Comparison of ENCODE assay signal across 23 cellular contexts in the genomic region with DNA sequence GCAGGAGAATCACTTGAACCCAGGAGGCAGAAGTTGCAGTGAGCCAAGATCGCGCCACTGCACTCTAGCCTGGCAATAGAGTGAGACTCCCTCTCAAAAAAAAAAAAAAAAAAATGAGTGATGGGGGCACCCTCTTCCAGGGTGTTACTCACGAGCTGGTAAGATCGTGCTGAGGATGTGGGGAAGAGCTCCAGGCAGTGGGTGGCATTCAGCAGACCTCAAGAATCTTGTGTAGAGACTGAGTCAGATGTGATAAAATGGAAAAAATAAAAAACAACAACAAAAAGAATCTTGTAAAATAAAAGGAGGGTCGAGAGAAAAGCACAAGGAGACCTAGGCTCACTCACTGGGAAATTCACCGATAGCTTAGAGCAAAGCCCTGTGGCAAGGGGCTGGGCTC. TPM values are rescaled to one million over a fixed set of nuclear protein-coding genes. Genes with fewer than 3 reads are reported as not detected.
DNase-seq lines count a peak whose midpoint lies in the region; ATAC-seq and TF ChIP-seq lines count a peak whose summit lies in the region.
"Had no signal": no experiment of that assay in that cellular context is flagged by ENCODE, and none has a peak within 500 bp of the region (broad histone marks: within the 10 kb centered on the region; RNA-seq: fewer than 3 reads in every experiment).

No MANE protein-coding gene starts in this region.

- H2BK5ac ChIP-seq in neuronal stem cell (ENCODE audit: low read length), result peak overlapping the region; percentile 79

- DNase-seq in BJ (ENCODE audit: low read depth) (peak; percentile 26), MG63 (peak; percentile 39), endodermal cell (no peak), neuronal stem cell (ENCODE audit: low spot score) (no peak), adrenal gland (no peak), GM10248 (ENCODE audit: extremely low spot score) (no peak)
- DNase-seq: activated CD4-positive, alpha-beta T cell treated with anti-CD3 and anti-CD28 coated beads for 1 hour; DND-41; effector memory CD8-positive, alpha-beta T cell; HFFc6; hypothalamus; Karpas-422; NCI-H1417 treated with DMSO at 0.1 percent for 48 hours; NCI-H2171 treated with DMSO at 0.1 percent for 48 hours; NCI-H748 treated with DMSO at 0.1 percent for 48 hours; PC-9; stimulated activated naive CD8-positive, alpha-beta T cell treated with anti-CD3 and anti-CD28 coated beads, Interleukin-15, Interleukin-2, amounts not matched to agents 100 U/mL and 50 U/mL, for 24 hours; T-helper 9 cell had no signal

- 87 to 93% methylated on average over 4 to 6 of the region's 6 CpGs for WGBS in endodermal cell (ENCODE audit: insufficient coverage in 1 of 2, insufficient read length in 1 of 2), 2 experiments
- WGBS in neuronal stem cell (ENCODE audit: extremely low coverage in 2 of 2, insufficient read length in 2 of 2, insufficient replicate concordance in 1 of 2), 2 donors, result no CpG with 5 or more reads among the region's 6 CpGs
- WGBS in adrenal gland, 4 donors, result 79 to 85% (median 83%) methylated on average over 6 of the region's 6 CpGs

- peak overlapping the region; percentile 5 for H3K18ac ChIP-seq in neuronal stem cell (ENCODE audit: low read length)

- no peak overlapping the region for H2AFZ ChIP-seq in neuronal stem cell (ENCODE audit: low read length)
- H2AFZ ChIP-seq: PC-9 had no signal

- H2AK5ac ChIP-seq in neuronal stem cell (ENCODE audit: low read depth, low read length), result no peak overlapping the region

- POLR2A ChIA-PET in BJ (lab: Charles Lee) (no interaction called here), GM10248 (lab: Yijun Ruan, JAX) (interaction anchor here (0.6 kb wide), 1 partner anchor 100 kb away, joined by 4 read pairs; no protein-coding TSS in a partner anchor)

- H3K4me3 ChIP-seq in BJ (ENCODE audit: low read depth, low read length), result no peak overlapping the region
- no peak overlapping the region for H3K4me3 ChIP-seq in MG63
- H3K4me3 ChIP-seq in endodermal cell (ENCODE audit: low read length), result no peak overlapping the region
- no peak overlapping the region for H3K4me3 ChIP-seq in neuronal stem cell (ENCODE audit: low read length in 2 of 2)
- no peak overlapping the region for H3K4me3 ChIP-seq in adrenal gland
- H3K4me3 ChIP-seq: PC-9, SK-N-MC, tibial nerve had no signal

- H3K36me3 ChIP-seq in BJ (ENCODE audit: control insufficient read depth, insufficient read depth, low read length), result no peaks in the 10 kb centered on the region
- peaks cover 5% of the 10 kb centered on the region; the same call in 1 of the 2 replicates for H3K36me3 ChIP-seq in MG63
- no peaks in the 10 kb centered on the region for H3K36me3 ChIP-seq in endodermal cell (ENCODE audit: control insufficient read depth, insufficient read depth, low read length)
- H3K36me3 ChIP-seq in neuronal stem cell (replicated peaks in 1 of 2; ENCODE audit: control insufficient read depth in 2 of 2, insufficient read depth in 2 of 2, low read length in 2 of 2), result peaks cover 0 to 1% of the 10 kb centered on the region in 2 donors
- H3K36me3 ChIP-seq in adrenal gland (replicated peaks in 1 of 2), result no peaks in the 10 kb centered on the region
- H3K36me3 ChIP-seq: tibial nerve had no signal

- no peak for TF ChIP-seq CTCF in BJ (IDR thresholded peaks at IDR 0.05; ENCODE audit: insufficient read depth, low read depth, low read length)
- no peak for TF ChIP-seq CTCF in endodermal cell (conservative IDR thresholded peaks at IDR 0.05)
- TF ChIP-seq CTCF in adrenal gland (IDR thresholded peaks at IDR 0.05), result no peak
- TF ChIP-seq CTCF in GM10248 (IDR thresholded peaks at IDR 0.05; ENCODE audit: control extremely low read depth, extremely low read depth, low read depth, missing control alignments), result no peak

- no peaks in the 10 kb centered on the region for H3K79me1 ChIP-seq in neuronal stem cell (ENCODE audit: low read depth, low read length)

- no peak overlapping the region for H3K23ac ChIP-seq in neuronal stem cell (ENCODE audit: low read depth, low read length, poor library complexity)

- no peak overlapping the region for H3K27ac ChIP-seq in endodermal cell (ENCODE audit: low read depth, low read length)
- H3K27ac ChIP-seq in neuronal stem cell (replicated peaks; ENCODE audit: low read length), result no peak overlapping the region
- no peak overlapping the region for H3K27ac ChIP-seq in adrenal gland
- H3K27ac ChIP-seq: PC-9, SK-N-MC had no signal

- no peak for TF ChIP-seq POLR2A in adrenal gland (IDR thresholded peaks at IDR 0.05)

- H2BK12ac ChIP-seq in neuronal stem cell (ENCODE audit: low read length), result no peak overlapping the region

- H4K91ac ChIP-seq in neuronal stem cell (ENCODE audit: low read depth, low read length, poor library complexity), result no peak overlapping the region

- peak overlapping the region; percentile 8 for H3K27ac Mint-ChIP-seq in endodermal cell
- H3K27ac Mint-ChIP-seq: effector memory CD8-positive, alpha-beta T cell; HFFc6 had no signal

- H3K14ac ChIP-seq in neuronal stem cell (ENCODE audit: low read length), result no peak overlapping the region

- H3K27me3 Mint-ChIP-seq in endodermal cell (ENCODE audit: insufficient read depth), result no peaks in the 10 kb centered on the region

- H3K9me3 Mint-ChIP-seq in endodermal cell, result no peaks in the 10 kb centered on the region
- H3K9me3 Mint-ChIP-seq: CD8-positive, alpha-beta memory T cell; effector memory CD8-positive, alpha-beta T cell; HFFc6 had no signal

- H3K9me3 ChIP-seq in MG63 (no peaks in the 10 kb centered on the region), endodermal cell (ENCODE audit: control insufficient read depth, low read length) (no peaks in the 10 kb centered on the region), neuronal stem cell (replicated peaks in 1 of 2; ENCODE audit: control insufficient read depth in 2 of 2, insufficient read depth in 1 of 2, low read depth in 1 of 2, low read length in 2 of 2) (no peaks in the 10 kb centered on the region), adrenal gland (replicated peaks in 1 of 3) (no peaks in the 10 kb centered on the region)
- H3K9me3 ChIP-seq: tibial nerve had no signal

- H3K4me3 Mint-ChIP-seq in endodermal cell, result no peak overlapping the region
- H3K4me3 Mint-ChIP-seq: CD8-positive, alpha-beta memory T cell; effector memory CD8-positive, alpha-beta T cell; HFFc6 had no signal

- ATAC-seq in HG03135 (IDR thresholded peaks at IDR 0.05; ENCODE audit: unreplicated experiment) (no peak), GM21786 (IDR thresholded peaks at IDR 0.05; ENCODE audit: unreplicated experiment) (no peak)
- ATAC-seq: effector memory CD8-positive, alpha-beta T cell; stimulated activated naive CD8-positive, alpha-beta T cell treated with anti-CD3 and anti-CD28 coated beads, Interleukin-15, Interleukin-2, amounts not matched to agents 100 U/mL and 50 U/mL, for 24 hours had no signal

- peaks cover 57% of the 10 kb centered on the region for H3K4me1 Mint-ChIP-seq in endodermal cell

- CTCF ChIA-PET in BJ (lab: Yijun Ruan, JAX) (interaction anchor here (1.0 to 1.5 kb wide), 3 partner anchors 9 to 46 kb away, joined by 3 to 10 read pairs (median 4); no protein-coding TSS in a partner anchor), GM10248 (lab: Yijun Ruan, JAX) (interaction anchor here (0.7 to 1.1 kb wide), 4 partner anchors 35 to 127 kb away, joined by 3 read pairs; no protein-coding TSS in a partner anchor)

- H2BK120ac ChIP-seq in neuronal stem cell (ENCODE audit: low read depth, low read length), result no peak overlapping the region

- H3K4ac ChIP-seq in neuronal stem cell (ENCODE audit: low read length), result no peak overlapping the region

- H3K4me2 ChIP-seq in neuronal stem cell (ENCODE audit: insufficient read depth, low read length, poor library complexity, severe bottlenecking), result no peak overlapping the region
- H3K4me2 ChIP-seq: PC-9 had no signal

- H3K4me1 ChIP-seq in endodermal cell (ENCODE audit: control insufficient read depth, insufficient read depth, low read length) (peaks cover 34% of the 10 kb centered on the region), neuronal stem cell (ENCODE audit: control insufficient read depth in 2 of 2, insufficient read depth in 1 of 2, low read depth in 1 of 2, low read length in 2 of 2) (peaks cover 47 to 48% of the 10 kb centered on the region in 2 donors), adrenal gland (replicated peaks in 1 of 2) (peaks cover 0 to 5% of the 10 kb centered on the region in 2 donors)

- H3K9ac ChIP-seq in endodermal cell (ENCODE audit: extremely low read depth, low read length, poor library complexity, severe bottlenecking), result no peak overlapping the region
- no peak overlapping the region for H3K9ac ChIP-seq in neuronal stem cell (ENCODE audit: low read depth, low read length, poor library complexity)

- no peaks in the 10 kb centered on the region for H3K36me3 Mint-ChIP-seq in endodermal cell (ENCODE audit: low read depth)
- H3K36me3 Mint-ChIP-seq: CD8-positive, alpha-beta memory T cell had no signal

- H3K27me3 ChIP-seq in BJ (ENCODE audit: control insufficient read depth, insufficient read depth, low read length), result no peaks in the 10 kb centered on the region
- H3K27me3 ChIP-seq in MG63, result no peaks in the 10 kb centered on the region
- H3K27me3 ChIP-seq in endodermal cell (ENCODE audit: control insufficient read depth, insufficient read depth, low read length, poor library complexity, severe bottlenecking), result no peaks in the 10 kb centered on the region
- no peaks in the 10 kb centered on the region for H3K27me3 ChIP-seq in neuronal stem cell (ENCODE audit: control insufficient read depth in 3 of 3, insufficient read depth in 3 of 3, low read depth in 1 of 3, low read length in 3 of 3)
- no peaks in the 10 kb centered on the region for H3K27me3 ChIP-seq in adrenal gland
- H3K27me3 ChIP-seq: tibial nerve had no signal

- H2BK15ac ChIP-seq in neuronal stem cell (ENCODE audit: low read length), result no peak overlapping the region

- intact Hi-C loops in adrenal gland (cut with DNase I), result no loop called here

- H4K8ac ChIP-seq in neuronal stem cell (ENCODE audit: low read depth, low read length), result no peak overlapping the region

RNA-seq across cellular contexts. Expression of a gene that starts 38.5 kb away (rescaled TPM):
- polyA plus RNA-seq in BJ (2011; rRNA removed) (13.6 and 26.5 TPM in 2 replicates), adrenal gland (10 to 100 TPM in 2 of 3 donors, 1 to 10 TPM in 1; 2.7 to 15.3 (median 11.5) TPM)
- polyA minus RNA-seq in BJ (2011; rRNA and poly(A)+ RNA removed), result 22.8 TPM in 2 replicates
- total RNA-seq in MG63 (2014; rRNA removed; shearing (Covaris generic); ENCODE audit: low replicate concordance), result 68.4 and 80.5 TPM in 2 replicates
- total RNA-seq in endodermal cell (10 to 100 TPM; 56.5 to 64.3 TPM), adrenal gland (10 to 100 TPM; 11.8 to 49.5 (median 19.2) TPM)
- polyA plus RNA-seq in endodermal cell (2013, experiment 1 of 2), result 56.0 TPM
- polyA plus RNA-seq in endodermal cell (2013, experiment 2 of 2), result 56.3 TPM
- 74.6 TPM for polyA plus RNA-seq in neuronal stem cell (2013, experiment 1 of 2)
- polyA plus RNA-seq in neuronal stem cell (2013, experiment 2 of 2), result 73.7 TPM
- total RNA-seq: CD8-positive, alpha-beta memory T cell had no signal
- polyA plus RNA-seq: CD8-positive, alpha-beta memory T cell had no signal

RNA-seq across cellular contexts. Expression of a gene that starts 43.9 kb away (rescaled TPM):
- polyA plus RNA-seq in BJ (2011; rRNA removed) (0.34 and 0.47 TPM in 2 replicates), adrenal gland (1 to 10 TPM; 3.0 to 5.0 (median 3.8) TPM)
- polyA minus RNA-seq in BJ (2011; rRNA and poly(A)+ RNA removed), result 0.24 and 1.3 TPM in 2 replicates
- total RNA-seq in MG63 (2014; rRNA removed; shearing (Covaris generic); ENCODE audit: low replicate concordance), result 0.15 and 2.1 TPM in 2 replicates
- total RNA-seq in endodermal cell (1 to 10 TPM in 1 of 2 donors, under 1 TPM in 1; 0.66 to 2.5 TPM), adrenal gland (10 to 100 TPM in 2 of 8 donors, 1 to 10 TPM in 6; 3.4 to 12.0 (median 7.7) TPM)
- 3.7 TPM for polyA plus RNA-seq in endodermal cell (2013, experiment 1 of 2)
- 2.4 TPM for polyA plus RNA-seq in endodermal cell (2013, experiment 2 of 2)
- 8.9 TPM for polyA plus RNA-seq in neuronal stem cell (2013, experiment 1 of 2)
- polyA plus RNA-seq in neuronal stem cell (2013, experiment 2 of 2), result 9.1 TPM
- total RNA-seq: tibial nerve had no signal
- polyA plus RNA-seq: CD8-positive, alpha-beta memory T cell had no signal

Comparison
In these comparisons a context has a peak if more than half of its experiments do, and no peak if none do; other contexts are left out.
1. DNase-seq: peak in BJ (single experiment) and MG63 (single experiment); none in endodermal cell (single experiment), neuronal stem cell (single experiment), adrenal gland (0 of 7) and GM10248 (single experiment).